8 cellular contexts compared by ENCODE assay signal in the genomic region with DNA sequence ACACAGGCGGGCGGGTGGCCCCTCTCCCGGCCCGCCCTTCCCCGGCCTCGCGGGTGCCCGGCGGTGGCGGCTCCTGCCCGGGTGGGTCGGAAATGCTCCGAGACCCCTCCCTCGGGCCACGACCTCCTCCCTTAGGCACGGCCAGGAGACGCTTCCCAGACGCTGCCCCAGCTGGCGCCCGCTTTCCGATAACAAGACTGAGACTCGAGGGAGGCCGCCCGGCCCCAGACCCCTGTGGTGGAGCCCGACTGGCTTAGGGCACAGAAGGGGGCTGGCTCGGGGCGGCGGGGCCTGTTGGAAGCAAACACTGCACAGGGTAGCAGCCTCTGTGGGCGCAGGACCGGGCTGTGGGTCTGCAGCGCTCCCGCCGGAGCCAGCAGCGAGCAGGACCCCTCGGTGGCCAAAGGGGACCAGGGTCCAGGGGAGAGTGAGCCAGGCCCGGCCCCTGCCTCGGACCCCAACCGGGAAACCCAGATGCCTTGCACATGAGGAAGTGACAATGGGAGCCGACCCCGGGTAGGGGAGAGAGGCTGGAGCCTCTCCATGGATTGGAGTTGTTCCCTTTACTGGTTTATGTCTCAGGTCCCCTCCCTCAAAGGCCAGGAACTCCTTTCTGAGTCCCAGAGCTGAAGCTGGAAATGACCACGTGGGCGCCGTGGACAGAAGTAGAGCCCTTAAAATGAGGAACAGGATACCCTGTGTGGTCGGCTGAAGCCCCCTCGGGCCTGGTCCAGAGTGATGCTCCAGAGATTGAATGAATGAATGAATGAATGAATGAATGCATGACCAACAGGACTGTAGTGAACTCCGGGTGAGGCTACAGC. TPM values are rescaled to one million over a fixed set of nuclear protein-coding genes. Genes with fewer than 3 reads are reported as not detected.
DNase-seq lines count a peak whose midpoint lies in the region; ATAC-seq and TF ChIP-seq lines count a peak whose summit lies in the region.

No MANE protein-coding gene starts in this region.

- no peaks in the 10 kb centered on the region for H3K36me3 Mint-ChIP-seq in T-helper 1 cell treated with Interleukin-12 subunit alpha and Interleukin-12 subunit beta and Interleukin-4 antibody, amounts not matched to agents 30 μg/mL and 1 μg/mL, for 36 hours (ENCODE audit: low read depth)
- no peaks in the 10 kb centered on the region for H3K36me3 Mint-ChIP-seq in activated T-helper 1 cell treated with anti-CD3 and anti-CD28 coated beads, Interleukin-12 subunit alpha, Interleukin-12 subunit beta, Interleukin-2, Interleukin-4 antibody, amounts not matched to agents 30 ng/mL and 10 ng/mL and 1 ng/mL, durations not matched to agents 14 hours and 24 hours and 36 hours (ENCODE audit: low read depth)

- DNase-seq in T-helper 1 cell (no peak), right cardiac atrium (peak in 2 of 3 donors; percentile 74 to 75), gastrocnemius medialis (no peak), NCI-H510A (lab: John Stamatoyannopoulos, UW) (no peak), glomerular visceral epithelial cell (ENCODE audit: extremely low spot score) (no peak)
- no peak for DNase-seq in activated T-helper 1 cell treated with anti-CD3 and anti-CD28 coated beads, Interleukin-12 subunit alpha, Interleukin-12 subunit beta, Interleukin-2, Interleukin-4 antibody, amounts not matched to agents 30 ng/mL and 10 ng/mL and 1 ng/mL, durations not matched to agents 14 hours and 24 hours and 36 hours (ENCODE audit: low spot score)

- H3K9me3 Mint-ChIP-seq in T-helper 1 cell treated with Interleukin-12 subunit alpha and Interleukin-12 subunit beta and Interleukin-4 antibody, amounts not matched to agents 30 μg/mL and 1 μg/mL, for 36 hours = no peaks in the 10 kb centered on the region
- H3K9me3 Mint-ChIP-seq in activated T-helper 1 cell treated with anti-CD3 and anti-CD28 coated beads, Interleukin-12 subunit alpha, Interleukin-12 subunit beta, Interleukin-2, Interleukin-4 antibody, amounts not matched to agents 30 ng/mL and 10 ng/mL and 1 ng/mL, durations not matched to agents 14 hours and 24 hours and 36 hours = no peaks in the 10 kb centered on the region

- no peaks in the 10 kb centered on the region for H3K4me1 ChIP-seq in right cardiac atrium (ENCODE audit: control insufficient read depth, insufficient read depth, low read length)
- H3K4me1 ChIP-seq in gastrocnemius medialis = peaks cover 0 to 13% of the 10 kb centered on the region in 2 donors

- TF ChIP-seq POLR2A in gastrocnemius medialis (IDR thresholded peaks at IDR 0.05) = no peak

- no peak overlapping the region for H3K27ac ChIP-seq in right cardiac atrium (ENCODE audit: low read length)
- peak overlapping the region in 1 of 4 donors; percentile 43 for H3K27ac ChIP-seq in gastrocnemius medialis

- H3K27me3 Mint-ChIP-seq in T-helper 1 cell treated with Interleukin-12 subunit alpha and Interleukin-12 subunit beta and Interleukin-4 antibody, amounts not matched to agents 30 μg/mL and 1 μg/mL, for 36 hours (ENCODE audit: low read depth) = peaks cover 7% of the 10 kb centered on the region
- H3K27me3 Mint-ChIP-seq in activated T-helper 1 cell treated with anti-CD3 and anti-CD28 coated beads, Interleukin-12 subunit alpha, Interleukin-12 subunit beta, Interleukin-2, Interleukin-4 antibody, amounts not matched to agents 30 ng/mL and 10 ng/mL and 1 ng/mL, durations not matched to agents 14 hours and 24 hours and 36 hours (ENCODE audit: insufficient read depth) = peaks cover 6% of the 10 kb centered on the region

- H3K4me3 ChIP-seq in right cardiac atrium (ENCODE audit: low read length) = peak overlapping the region; percentile 68
- peak overlapping the region; percentile 52 to 61 (median 58) for H3K4me3 ChIP-seq in gastrocnemius medialis

- H3K4me1 Mint-ChIP-seq in T-helper 1 cell treated with Interleukin-12 subunit alpha and Interleukin-12 subunit beta and Interleukin-4 antibody, amounts not matched to agents 30 μg/mL and 1 μg/mL, for 36 hours (ENCODE audit: low read depth) = peaks cover 17% of the 10 kb centered on the region
- H3K4me1 Mint-ChIP-seq in activated T-helper 1 cell treated with anti-CD3 and anti-CD28 coated beads, Interleukin-12 subunit alpha, Interleukin-12 subunit beta, Interleukin-2, Interleukin-4 antibody, amounts not matched to agents 30 ng/mL and 10 ng/mL and 1 ng/mL, durations not matched to agents 14 hours and 24 hours and 36 hours (ENCODE audit: low read depth) = peaks cover 16% of the 10 kb centered on the region

- no peaks in the 10 kb centered on the region for H3K27me3 ChIP-seq in right cardiac atrium (ENCODE audit: control insufficient read depth, insufficient read depth)
- H3K27me3 ChIP-seq in gastrocnemius medialis = peaks cover 8 to 18% (median 10%) of the 10 kb centered on the region in 3 donors

- intact Hi-C loops in activated T-helper 1 cell treated with anti-CD3 and anti-CD28 coated beads, Interleukin-12 subunit alpha, Interleukin-12 subunit beta, Interleukin-2, Interleukin-4 antibody, amounts not matched to agents 30 ng/mL and 10 ng/mL and 1 ng/mL, durations not matched to agents 14 hours and 24 hours and 36 hours (cut with micrococcal nuclease) = loop anchor here (5.0 kb wide), 1 partner anchor 71 kb away; no protein-coding TSS in a partner anchor
- intact Hi-C loops in right cardiac atrium (cut with DNase I) (loop anchor here in 1 of 4 donors (10.0 kb wide), 1 partner anchor 58 kb away; no protein-coding TSS in a partner anchor), gastrocnemius medialis (cut with DNase I; ENCODE audit: low total_unique reads) (loop anchor here (5.0 kb wide), 1 partner anchor 111 kb away; no protein-coding TSS in a partner anchor)

- ATAC-seq in HG03280 (IDR thresholded peaks at IDR 0.05; ENCODE audit: unreplicated experiment) = peak; percentile 28
- peak; percentile 16 to 34 for ATAC-seq in right cardiac atrium
- no peak for ATAC-seq in gastrocnemius medialis

- H3K4me3 Mint-ChIP-seq in T-helper 1 cell treated with Interleukin-12 subunit alpha and Interleukin-12 subunit beta and Interleukin-4 antibody, amounts not matched to agents 30 μg/mL and 1 μg/mL, for 36 hours = peak overlapping the region; percentile 75
- H3K4me3 Mint-ChIP-seq in activated T-helper 1 cell treated with anti-CD3 and anti-CD28 coated beads, Interleukin-12 subunit alpha, Interleukin-12 subunit beta, Interleukin-2, Interleukin-4 antibody, amounts not matched to agents 30 ng/mL and 10 ng/mL and 1 ng/mL, durations not matched to agents 14 hours and 24 hours and 36 hours = peak overlapping the region; percentile 76

- H3K9me3 ChIP-seq in right cardiac atrium (ENCODE audit: control insufficient read depth, low read length) (no peaks in the 10 kb centered on the region), gastrocnemius medialis (no peaks in the 10 kb centered on the region)

- no peaks in the 10 kb centered on the region for H3K36me3 ChIP-seq in gastrocnemius medialis

- in situ Hi-C loops in gastrocnemius medialis (cut with MboI; ENCODE audit: low sequenced_read_pairs in 4 of 4) = no loop called here

- H3K27ac Mint-ChIP-seq in T-helper 1 cell treated with Interleukin-12 subunit alpha and Interleukin-12 subunit beta and Interleukin-4 antibody, amounts not matched to agents 30 μg/mL and 1 μg/mL, for 36 hours = peak overlapping the region; percentile 17
- no peak overlapping the region for H3K27ac Mint-ChIP-seq in activated T-helper 1 cell treated with anti-CD3 and anti-CD28 coated beads, Interleukin-12 subunit alpha, Interleukin-12 subunit beta, Interleukin-2, Interleukin-4 antibody, amounts not matched to agents 30 ng/mL and 10 ng/mL and 1 ng/mL, durations not matched to agents 14 hours and 24 hours and 36 hours

- WGBS in right cardiac atrium = 11% methylated on average over 46 of the region's 46 CpGs

- no peak for TF ChIP-seq CTCF in gastrocnemius medialis (IDR thresholded peaks at IDR 0.05 in 4 of 5, conservative IDR thresholded peaks at IDR 0.05 in 1 of 5)

RNA-seq across cellular contexts. Expression of gene ADCY7, which starts 19.8 kb away (rescaled TPM):
- 78.0 and 81.9 TPM in 2 replicates for total RNA-seq in activated T-helper 1 cell treated with anti-CD3 and anti-CD28 coated beads, Interleukin-12 subunit alpha, Interleukin-12 subunit beta, Interleukin-2, Interleukin-4 antibody, amounts not matched to agents 30 ng/mL and 10 ng/mL and 1 ng/mL, durations not matched to agents 14 hours and 24 hours and 36 hours
- total RNA-seq in right cardiac atrium (10 to 100 TPM; 11.4 to 21.2 (median 18.2) TPM), gastrocnemius medialis (1 to 10 TPM in 3 of 4 donors, under 1 TPM in 1; 0.90 to 7.3 (median 2.6) TPM)
- polyA plus RNA-seq in right cardiac atrium = 4.8 TPM

Comparison
In these comparisons a context has a peak if more than half of its experiments do, and no peak if none do; other contexts are left out.
1. DNase-seq: peak in right cardiac atrium (2 of 3); none in T-helper 1 cell (0 of 5), activated T-helper 1 cell treated with anti-CD3 and anti-CD28 coated beads, Interleukin-12 subunit alpha, Interleukin-12 subunit beta, Interleukin-2, Interleukin-4 antibody, amounts not matched to agents 30 ng/mL and 10 ng/mL and 1 ng/mL, durations not matched to agents 14 hours and 24 hours and 36 hours (single experiment), gastrocnemius medialis (0 of 2), NCI-H510A (single experiment) and glomerular visceral epithelial cell (single experiment).
2. ATAC-seq: peak in HG03280 (single experiment) and right cardiac atrium (2 of 2); none in gastrocnemius medialis (0 of 2).